24 cellular contexts compared by ENCODE assay signal in the genomic region with DNA sequence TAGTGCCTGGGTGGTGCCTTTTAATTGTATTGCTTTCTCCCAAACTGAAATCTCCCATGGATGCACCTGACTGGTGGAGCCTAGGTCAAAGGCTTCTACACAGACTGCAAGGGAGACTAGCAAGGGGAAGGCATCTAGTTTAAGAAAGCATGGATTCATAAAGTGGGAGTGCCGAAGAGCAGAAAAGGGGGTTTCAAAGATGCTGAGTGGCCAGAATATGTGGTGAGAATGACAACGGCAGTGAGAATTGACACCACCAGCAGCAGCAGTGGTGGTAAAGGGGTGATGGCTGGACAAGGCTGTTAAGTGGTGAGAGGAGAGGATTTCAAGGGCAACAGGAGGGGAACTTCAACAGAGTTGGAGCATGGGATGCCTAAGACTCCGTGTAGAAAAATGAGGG.
"Had no signal": no experiment of that assay in that cellular context is flagged by ENCODE, and none has a peak within 500 bp of the region (broad histone marks: within the 10 kb centered on the region; RNA-seq: fewer than 3 reads in every experiment).

No MANE protein-coding gene starts in this region.

- H3K4me1 ChIP-seq: left lung, lower lobe of right lung, parathyroid adenoma, psoas muscle, spleen, tibial nerve, upper lobe of left lung, vagina had no signal

- H3K27me3 ChIP-seq: left lung, tibial nerve, vagina had no signal

- H3K9me3 Mint-ChIP-seq: naive thymus-derived CD8-positive, alpha-beta T cell; nephron; stimulated activated naive CD8-positive, alpha-beta T cell treated with anti-CD3 and anti-CD28 coated beads, Interleukin-15, amount 100 ng/mL, for 72 hours had no signal

- H3K9me3 ChIP-seq: left lung, lower lobe of right lung, psoas muscle, spleen, tibial nerve, upper lobe of left lung, vagina had no signal

- H3K36me3 ChIP-seq: left lung, lower lobe of right lung, spleen, tibial nerve, upper lobe of left lung, vagina had no signal

- ATAC-seq: left colon; left lung; lower lobe of right lung; naive thymus-derived CD8-positive, alpha-beta T cell; psoas muscle; sciatic nerve; stimulated activated memory B cell treated with anti-CD40 and anti-IgM and Interleukin-4, amounts not matched to agents 10 μg/mL and 1 μg/mL and 100 μg/mL, for 72 hours; stimulated activated naive CD8-positive, alpha-beta T cell treated with anti-CD3 and anti-CD28 coated beads, Interleukin-15, amount 100 ng/mL, for 72 hours had no signal

- FAIRE-seq: kidney, small intestine had no signal

- H3K4me3 ChIP-seq: left lung, lower lobe of right lung, psoas muscle, spleen, tibial nerve, upper lobe of left lung, vagina had no signal

- H3K27ac ChIP-seq: left lung, lower lobe of right lung, parathyroid adenoma, psoas muscle, spleen, tibial nerve, upper lobe of left lung, vagina had no signal

- DNase-seq: hippocampal formation; kidney; left colon; left lung; lower lobe of right lung; mammary epithelial cell; mesenchymal stem cell; naive thymus-derived CD8-positive, alpha-beta T cell; occipital lobe; psoas muscle; small intestine; spleen; stimulated activated CD4-positive, alpha-beta T cell treated with anti-CD3 and anti-CD28 coated beads, Interleukin-4, amount 100 ng/mL, for 24 hours; stimulated activated naive CD4-positive, alpha-beta T cell treated with Interleukin-2 at 50 U/mL for 16 hours; stimulated activated naive CD8-positive, alpha-beta T cell treated with anti-CD3 and anti-CD28 coated beads, Interleukin-15, amount 100 ng/mL, for 72 hours; substantia nigra; upper lobe of left lung had no signal

- H3K4me3 Mint-ChIP-seq: naive thymus-derived CD8-positive, alpha-beta T cell; nephron; neural crest cell; stimulated activated memory B cell treated with anti-CD40 and anti-IgM and Interleukin-4, amounts not matched to agents 10 μg/mL and 1 μg/mL and 100 μg/mL, for 72 hours; stimulated activated naive CD8-positive, alpha-beta T cell treated with anti-CD3 and anti-CD28 coated beads, Interleukin-15, amount 100 ng/mL, for 72 hours had no signal

- H3K36me3 Mint-ChIP-seq: naive thymus-derived CD8-positive, alpha-beta T cell; stimulated activated memory B cell treated with anti-CD40 and anti-IgM and Interleukin-4, amounts not matched to agents 10 μg/mL and 1 μg/mL and 100 μg/mL, for 72 hours had no signal

- H3K4me1 Mint-ChIP-seq: naive thymus-derived CD8-positive, alpha-beta T cell; neural crest cell; stimulated activated memory B cell treated with anti-CD40 and anti-IgM and Interleukin-4, amounts not matched to agents 10 μg/mL and 1 μg/mL and 100 μg/mL, for 72 hours; stimulated activated naive CD8-positive, alpha-beta T cell treated with anti-CD3 and anti-CD28 coated beads, Interleukin-15, amount 100 ng/mL, for 72 hours had no signal

- H3K27ac Mint-ChIP-seq: naive thymus-derived CD8-positive, alpha-beta T cell; nephron; stimulated activated memory B cell treated with anti-CD40 and anti-IgM and Interleukin-4, amounts not matched to agents 10 μg/mL and 1 μg/mL and 100 μg/mL, for 72 hours; stimulated activated naive CD8-positive, alpha-beta T cell treated with anti-CD3 and anti-CD28 coated beads, Interleukin-15, amount 100 ng/mL, for 72 hours had no signal
